Comparison of ENCODE assay signal across 18 cellular contexts in the genomic region with DNA sequence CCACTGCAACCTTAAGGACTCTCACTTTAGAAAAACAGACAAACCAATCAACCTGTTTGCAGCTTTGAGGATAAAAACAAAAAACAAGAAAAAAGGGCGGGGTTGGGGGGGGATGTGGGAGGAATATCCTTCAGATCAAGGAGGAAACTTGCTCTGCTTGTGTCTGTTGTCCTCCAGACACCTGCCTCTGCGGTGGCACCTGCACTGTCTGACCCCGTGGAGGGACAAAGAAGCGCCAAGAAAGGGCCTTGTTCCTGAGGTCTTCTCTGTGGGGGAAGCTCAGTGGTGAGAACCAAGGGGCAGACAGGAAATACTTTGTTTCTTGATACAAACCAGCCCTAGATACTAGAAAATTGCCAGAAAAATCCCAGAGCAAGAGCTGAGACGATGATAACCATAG.
DNase-seq lines count a peak whose midpoint lies in the region; ATAC-seq and TF ChIP-seq lines count a peak whose summit lies in the region.
"Had no signal": no experiment of that assay in that cellular context is flagged by ENCODE, and none has a peak within 500 bp of the region (broad histone marks: within the 10 kb centered on the region; RNA-seq: fewer than 3 reads in every experiment).

No MANE protein-coding gene starts in this region.

- POLR2A ChIA-PET in OCI-LY7 (lab: Charles Lee): interaction anchor here (1.0 kb wide), 1 partner anchor 18 kb away, joined by 3 read pairs; no protein-coding TSS in a partner anchor

- H3K9me2 ChIP-seq in OCI-LY7 (ENCODE audit: insufficient read depth, low read length): no peaks in the 10 kb centered on the region

- WGBS in body of pancreas, 2 donors: 89 to 91% methylated on average over 5 of the region's 5 CpGs

- H4K20me1 ChIP-seq in BLaER1 treated with 17β-estradiol and CSF1 and Interleukin-3, amounts not matched to agents 10 nM and 100 nM: no peaks in the 10 kb centered on the region
- no peaks in the 10 kb centered on the region for H4K20me1 ChIP-seq in OCI-LY7 (ENCODE audit: insufficient read depth, low read length)

- ATAC-seq in body of pancreas: no peak
- ATAC-seq: CD8-positive, alpha-beta T cell; K562 had no signal

- CTCF ChIA-PET in OCI-LY7 (lab: Charles Lee; ENCODE audit: unreplicated experiment): interaction anchor here (0.6 kb wide), 1 partner anchor 117 kb away, joined by 5 read pairs; no protein-coding TSS in a partner anchor

- no peak overlapping the region for H2AFZ ChIP-seq in OCI-LY7 (ENCODE audit: low read length)

- H3K4me1 ChIP-seq in BLaER1 treated with 17β-estradiol and CSF1 and Interleukin-3, amounts not matched to agents 10 nM and 100 nM: peaks cover 0 to 46% (median 29%) of the 10 kb centered on the region in 10 experiments; a peak in 15 of 20 replicates
- H3K4me1 ChIP-seq in OCI-LY7 (ENCODE audit: insufficient read depth, low read length, poor library complexity, severe bottlenecking) (no peaks in the 10 kb centered on the region), body of pancreas (no peaks in the 10 kb centered on the region)
- H3K4me1 ChIP-seq: Peyer's patch had no signal

- H3K79me2 ChIP-seq in OCI-LY7 (ENCODE audit: insufficient read depth, low read depth, low read length): no peaks in the 10 kb centered on the region

- H3K27me3 Mint-ChIP-seq in activated T-helper 1 cell treated with anti-CD3 and anti-CD28 coated beads, Interleukin-12 subunit alpha, Interleukin-12 subunit beta, Interleukin-2, Interleukin-4 antibody, amounts not matched to agents 30 ng/mL and 10 ng/mL and 1 ng/mL, durations not matched to agents 14 hours and 24 hours and 36 hours (ENCODE audit: insufficient read depth): peaks cover 2% of the 10 kb centered on the region
- H3K27me3 Mint-ChIP-seq in endothelial cell (ENCODE audit: unreplicated experiment): peaks cover 2% of the 10 kb centered on the region

- H3K4me3 Mint-ChIP-seq in activated T-helper 1 cell treated with anti-CD3 and anti-CD28 coated beads, Interleukin-12 subunit alpha, Interleukin-12 subunit beta, Interleukin-2, Interleukin-4 antibody, amounts not matched to agents 30 ng/mL and 10 ng/mL and 1 ng/mL, durations not matched to agents 14 hours and 24 hours and 36 hours: no peak overlapping the region
- H3K4me3 Mint-ChIP-seq in endothelial cell (ENCODE audit: unreplicated experiment): no peak overlapping the region
- H3K4me3 Mint-ChIP-seq: CD8-positive, alpha-beta T cell had no signal

- H3K9me3 Mint-ChIP-seq in activated T-helper 1 cell treated with anti-CD3 and anti-CD28 coated beads, Interleukin-12 subunit alpha, Interleukin-12 subunit beta, Interleukin-2, Interleukin-4 antibody, amounts not matched to agents 30 ng/mL and 10 ng/mL and 1 ng/mL, durations not matched to agents 14 hours and 24 hours and 36 hours: no peaks in the 10 kb centered on the region
- H3K9me3 Mint-ChIP-seq in endothelial cell (ENCODE audit: unreplicated experiment): no peaks in the 10 kb centered on the region
- H3K9me3 Mint-ChIP-seq: CD8-positive, alpha-beta T cell had no signal

- no peak overlapping the region for H3K4me3 ChIP-seq in BLaER1 treated with 17β-estradiol and CSF1 and Interleukin-3, amounts not matched to agents 10 nM and 100 nM
- H3K4me3 ChIP-seq in GM12865 (ENCODE audit: low read depth, low read length) (no peak overlapping the region), OCI-LY7 (ENCODE audit: low read depth, low read length, poor library complexity, severe bottlenecking) (no peak overlapping the region), body of pancreas (no peak overlapping the region)
- H3K4me3 ChIP-seq: K562, Peyer's patch, SJSA1 had no signal

- no peak overlapping the region for H3K9ac ChIP-seq in BLaER1 treated with 17β-estradiol and CSF1 and Interleukin-3, amounts not matched to agents 10 nM and 100 nM

- DNase-seq in GM12865 (ENCODE audit: low read depth) (peak; percentile 16), OCI-LY7 (ENCODE audit: low spot score) (peak; percentile 2), endothelial cell (ENCODE audit: low spot score) (no peak), HCEC 1CT (no peak), body of pancreas (no peak)
- no peak for DNase-seq in activated T-helper 1 cell treated with anti-CD3 and anti-CD28 coated beads, Interleukin-12 subunit alpha, Interleukin-12 subunit beta, Interleukin-2, Interleukin-4 antibody, amounts not matched to agents 30 ng/mL and 10 ng/mL and 1 ng/mL, durations not matched to agents 14 hours and 24 hours and 36 hours (ENCODE audit: low spot score)
- no peak for DNase-seq in stimulated activated CD4-positive, alpha-beta T cell treated with anti-CD3 and anti-CD28 coated beads, Interleukin-1b, Interleukin-23, amount 100 ng/mL, for 48 hours
- DNase-seq: CD8-positive, alpha-beta T cell; NCI-H1092 treated with DMSO at 0.1 percent for 48 hours; NCI-H1436 treated with DMSO at 0.1 percent for 48 hours; NCI-H1930; NCI-H2227 treated with DMSO at 0.1 percent for 48 hours; NCI-H510A; NCI-H748 treated with DMSO at 0.1 percent for 48 hours; Peyer's patch had no signal

- H3K36me3 Mint-ChIP-seq in activated T-helper 1 cell treated with anti-CD3 and anti-CD28 coated beads, Interleukin-12 subunit alpha, Interleukin-12 subunit beta, Interleukin-2, Interleukin-4 antibody, amounts not matched to agents 30 ng/mL and 10 ng/mL and 1 ng/mL, durations not matched to agents 14 hours and 24 hours and 36 hours (ENCODE audit: low read depth): peaks cover 5% of the 10 kb centered on the region
- H3K36me3 Mint-ChIP-seq in endothelial cell (ENCODE audit: low read depth, unreplicated experiment): no peaks in the 10 kb centered on the region
- H3K36me3 Mint-ChIP-seq: CD8-positive, alpha-beta T cell had no signal

- TF ChIP-seq POLR2A in body of pancreas (IDR thresholded peaks at IDR 0.05): no peak

- intact Hi-C loops in OCI-LY7 (cut with micrococcal nuclease; ENCODE audit: unreplicated experiment) (no loop called here), body of pancreas (cut with DNase I) (no loop called here)
- intact Hi-C loops in activated T-helper 1 cell treated with anti-CD3 and anti-CD28 coated beads, Interleukin-12 subunit alpha, Interleukin-12 subunit beta, Interleukin-2, Interleukin-4 antibody, amounts not matched to agents 30 ng/mL and 10 ng/mL and 1 ng/mL, durations not matched to agents 14 hours and 24 hours and 36 hours (cut with micrococcal nuclease): no loop called here

- peaks cover 42% of the 10 kb centered on the region for H3K4me1 Mint-ChIP-seq in activated T-helper 1 cell treated with anti-CD3 and anti-CD28 coated beads, Interleukin-12 subunit alpha, Interleukin-12 subunit beta, Interleukin-2, Interleukin-4 antibody, amounts not matched to agents 30 ng/mL and 10 ng/mL and 1 ng/mL, durations not matched to agents 14 hours and 24 hours and 36 hours (ENCODE audit: low read depth)
- no peaks in the 10 kb centered on the region for H3K4me1 Mint-ChIP-seq in endothelial cell (ENCODE audit: unreplicated experiment)

- peak overlapping the region in 6 of 11 experiments; percentile 4 to 53 (median 33); a peak in 9 of 22 replicates for H3K4me2 ChIP-seq in BLaER1 treated with 17β-estradiol and CSF1 and Interleukin-3, amounts not matched to agents 10 nM and 100 nM
- H3K4me2 ChIP-seq in OCI-LY7 (ENCODE audit: low read length): no peak overlapping the region

- no peaks in the 10 kb centered on the region; a peak in 1 of 22 replicates for H3K9me3 ChIP-seq in BLaER1 treated with 17β-estradiol and CSF1 and Interleukin-3, amounts not matched to agents 10 nM and 100 nM (replicated peaks in 1 of 11)
- H3K9me3 ChIP-seq in OCI-LY7 (ENCODE audit: low read length) (no peaks in the 10 kb centered on the region), body of pancreas (no peaks in the 10 kb centered on the region)
- H3K9me3 ChIP-seq: Peyer's patch, SJSA1 had no signal

- peak overlapping the region; percentile 32 for H3K27ac Mint-ChIP-seq in activated T-helper 1 cell treated with anti-CD3 and anti-CD28 coated beads, Interleukin-12 subunit alpha, Interleukin-12 subunit beta, Interleukin-2, Interleukin-4 antibody, amounts not matched to agents 30 ng/mL and 10 ng/mL and 1 ng/mL, durations not matched to agents 14 hours and 24 hours and 36 hours
- H3K27ac Mint-ChIP-seq in endothelial cell (ENCODE audit: unreplicated experiment): no peak overlapping the region
- H3K27ac Mint-ChIP-seq: CD8-positive, alpha-beta T cell had no signal

- no peaks in the 10 kb centered on the region for H3K36me3 ChIP-seq in BLaER1 treated with 17β-estradiol and CSF1 and Interleukin-3, amounts not matched to agents 10 nM and 100 nM
- H3K36me3 ChIP-seq in OCI-LY7 (ENCODE audit: insufficient read depth, low read length) (no peaks in the 10 kb centered on the region), body of pancreas (replicated peaks in 1 of 2; ENCODE audit: insufficient read depth in 1 of 2, low read depth in 2 of 2) (no peaks in the 10 kb centered on the region)
- H3K36me3 ChIP-seq: Peyer's patch, SJSA1 had no signal

- H3K27me3 ChIP-seq in BLaER1 treated with 17β-estradiol and CSF1 and Interleukin-3, amounts not matched to agents 10 nM and 100 nM: no peaks in the 10 kb centered on the region; a peak in 2 of 22 replicates
- no peaks in the 10 kb centered on the region for H3K27me3 ChIP-seq in body of pancreas
- H3K27me3 ChIP-seq: Peyer's patch had no signal

- TF ChIP-seq CTCF in GM12865 (IDR thresholded peaks at IDR 0.05; ENCODE audit: insufficient read depth, low read depth, low read length, missing control alignments) (no peak), OCI-LY7 (conservative IDR thresholded peaks at IDR 0.05; ENCODE audit: low read length) (no peak), endothelial cell (IDR thresholded peaks at IDR 0.05; ENCODE audit: unreplicated experiment) (no peak), body of pancreas (IDR thresholded peaks at IDR 0.05) (no peak)

- no TSS peak for BruUV-seq in OCI-LY7 (replicated peaks; lab: Mats Ljungman, UMichigan)

- H3K27ac ChIP-seq in BLaER1 treated with 17β-estradiol and CSF1 and Interleukin-3, amounts not matched to agents 10 nM and 100 nM: no peak overlapping the region
- H3K27ac ChIP-seq in OCI-LY7 (ENCODE audit: low read depth, low read length, poor library complexity, severe bottlenecking): no peak overlapping the region
- no peak overlapping the region for H3K27ac ChIP-seq in body of pancreas
- H3K27ac ChIP-seq: Peyer's patch, SJSA1 had no signal

Comparison
In these comparisons a context has a peak if more than half of its experiments do, and no peak if none do; other contexts are left out.
1. DNase-seq: peak in GM12865 (single experiment) and OCI-LY7 (single experiment); none in activated T-helper 1 cell treated with anti-CD3 and anti-CD28 coated beads, Interleukin-12 subunit alpha, Interleukin-12 subunit beta, Interleukin-2, Interleukin-4 antibody, amounts not matched to agents 30 ng/mL and 10 ng/mL and 1 ng/mL, durations not matched to agents 14 hours and 24 hours and 36 hours (single experiment), endothelial cell (single experiment), HCEC 1CT (single experiment), body of pancreas (0 of 4) and stimulated activated CD4-positive, alpha-beta T cell treated with anti-CD3 and anti-CD28 coated beads, Interleukin-1b, Interleukin-23, amount 100 ng/mL, for 48 hours (single experiment).